Comparison of ENCODE assay signal across 8 cellular contexts in genomic region chr16:74999683-75000480, GRCh38. TPM values are rescaled to one million over a fixed set of nuclear protein-coding genes. Genes with fewer than 3 reads are reported as not detected.
DNase-seq lines count a peak whose midpoint lies in the region; ATAC-seq, FAIRE-seq and TF ChIP-seq lines count a peak whose summit lies in the region.

No MANE protein-coding gene starts in this region.

- no peaks in the 10 kb centered on the region for H3K9me3 ChIP-seq in OCI-LY3 (ENCODE audit: insufficient read depth, low read length)
- H3K9me3 ChIP-seq in neural progenitor cell (ENCODE audit: low read depth): no peaks in the 10 kb centered on the region
- H3K9me3 ChIP-seq in thymus (ENCODE audit: control insufficient read depth): no peaks in the 10 kb centered on the region

- H3K27me3 ChIP-seq in OCI-LY3 (ENCODE audit: low read depth, low read length) (peaks cover 29% of the 10 kb centered on the region), neural progenitor cell (no peaks in the 10 kb centered on the region), thymus (ENCODE audit: control insufficient read depth, insufficient read depth) (no peaks in the 10 kb centered on the region)

- TF ChIP-seq CTCF in OCI-LY3 (IDR thresholded peaks at IDR 0.05; ENCODE audit: low read depth, low read length): no peak
- peak; percentile 31 for TF ChIP-seq CTCF in neural progenitor cell (IDR thresholded peaks at IDR 0.05)

- peak overlapping the region; percentile 77 for H3K4me2 ChIP-seq in OCI-LY3 (ENCODE audit: low read length)
- peak overlapping the region; percentile 99 for H3K4me2 ChIP-seq in neural progenitor cell

- peaks cover 32% of the 10 kb centered on the region for H3K4me1 Mint-ChIP-seq in neural progenitor cell

- peaks cover 18% of the 10 kb centered on the region for H3K36me3 Mint-ChIP-seq in neural progenitor cell

- H3K27ac Mint-ChIP-seq in neural progenitor cell: no peak overlapping the region

- H3K79me2 ChIP-seq in OCI-LY3 (ENCODE audit: low read length): no peaks in the 10 kb centered on the region
- H3K79me2 ChIP-seq in neural progenitor cell (ENCODE audit: low read depth): peaks cover 57% of the 10 kb centered on the region

- H3K9ac ChIP-seq in OCI-LY3 (ENCODE audit: low read length) (peak overlapping the region; percentile 75), neural progenitor cell (peak overlapping the region; percentile 58)

- no peaks in the 10 kb centered on the region for H3K36me3 ChIP-seq in OCI-LY3 (replicated peaks; ENCODE audit: low read depth, low read length)
- H3K36me3 ChIP-seq in neural progenitor cell: no peaks in the 10 kb centered on the region
- H3K36me3 ChIP-seq in thymus (ENCODE audit: control insufficient read depth, insufficient read depth): peaks cover 10% of the 10 kb centered on the region

- H3K4me3 ChIP-seq in OCI-LY3 (ENCODE audit: low read length) (peak overlapping the region; percentile 89), neural progenitor cell (peak overlapping the region; percentile 100), thymus (ENCODE audit: low read length) (peak overlapping the region; percentile 87)

- H3K27ac ChIP-seq in OCI-LY3 (ENCODE audit: low read length): no peak overlapping the region
- no peak overlapping the region for H3K27ac ChIP-seq in neural progenitor cell
- peak overlapping the region; percentile 90 for H3K27ac ChIP-seq in thymus (ENCODE audit: low read depth)

- DNase-seq in DMS153 treated with DMSO at 0.1 percent for 48 hours (lab: John Stamatoyannopoulos, UW; ENCODE audit: unreplicated experiment): peak; percentile 18
- peak; percentile 60 for DNase-seq in activated effector memory CD4-positive, alpha-beta T cell treated with Interleukin-2 at 50 U/mL for 16 hours
- DNase-seq in frontal cortex (ENCODE audit: low spot score in 2 of 2): peak; percentile 35 to 39
- peak; percentile 58 for DNase-seq in neural progenitor cell (ENCODE audit: low spot score)
- no peak for DNase-seq in dedifferentiated amniotic fluid mesenchymal stem cell (ENCODE audit: extremely low spot score)

- H4K20me1 ChIP-seq in OCI-LY3 (ENCODE audit: insufficient read depth, low read length) (peaks cover 10% of the 10 kb centered on the region; the same call in 1 of the 2 replicates), neural progenitor cell (ENCODE audit: low read depth) (peaks cover 54% of the 10 kb centered on the region)

- H2AFZ ChIP-seq in OCI-LY3 (ENCODE audit: low read depth, low read length) (peak overlapping the region; percentile 78), neural progenitor cell (replicated peaks) (peak overlapping the region; percentile 77)

- FAIRE-seq in frontal cortex (lab: Jason Lieb, UNC): no peak

- H3K4me1 ChIP-seq in OCI-LY3 (ENCODE audit: low read length) (peaks cover 18% of the 10 kb centered on the region), neural progenitor cell (peaks cover 17% of the 10 kb centered on the region), thymus (ENCODE audit: control insufficient read depth, insufficient read depth, low read length) (peaks cover 19% of the 10 kb centered on the region)

- WGBS in thymus: under 1% methylated on average over 66 of the region's 66 CpGs

- ATAC-seq in HG02571 (IDR thresholded peaks at IDR 0.05; ENCODE audit: unreplicated experiment): peak; percentile 26

- H3K9me3 Mint-ChIP-seq in neural progenitor cell: no peaks in the 10 kb centered on the region

- H3K27me3 Mint-ChIP-seq in neural progenitor cell (ENCODE audit: insufficient read depth, low read depth): no peaks in the 10 kb centered on the region

- H3F3A ChIP-seq in neural progenitor cell (ENCODE audit: low read depth): peaks cover 15% of the 10 kb centered on the region

- H3K4me3 Mint-ChIP-seq in neural progenitor cell: peak overlapping the region; percentile 93

RNA-seq across cellular contexts. Expression of gene ZNRF1, which starts 1.1 kb away (rescaled TPM):
- 19.2 TPM for total RNA-seq in frontal cortex
- 9.3 and 26.3 TPM in 2 replicates for total RNA-seq in neural progenitor cell (ENCODE audit: low replicate concordance)
- 26.6 TPM for polyA plus RNA-seq in thymus

RNA-seq across cellular contexts. Expression of gene WDR59, which starts 15.0 kb away (rescaled TPM):
- total RNA-seq in frontal cortex (19.6 TPM), neural progenitor cell (ENCODE audit: low replicate concordance) (38.4 and 64.0 TPM in 2 replicates)
- 55.9 TPM for polyA plus RNA-seq in thymus
